In the genomic region with DNA sequence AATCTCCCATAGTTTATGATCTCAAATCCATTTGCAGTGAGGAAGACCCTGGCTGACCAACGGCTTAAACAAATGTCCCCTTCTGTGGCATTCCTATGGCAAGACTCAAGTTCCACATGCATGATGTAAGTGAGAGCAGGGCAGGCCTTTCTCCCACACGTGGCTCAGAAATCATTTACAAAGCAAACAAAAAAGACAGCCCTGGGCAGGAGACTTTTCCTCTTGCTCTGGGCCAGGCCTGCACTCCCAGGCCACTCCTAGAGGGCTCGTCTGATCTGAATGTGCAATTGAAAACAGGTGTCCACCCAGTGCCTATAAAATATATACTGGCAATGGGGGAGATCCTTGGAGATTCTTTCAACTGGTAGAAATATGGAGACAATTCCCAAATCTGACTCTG, we compare ENCODE assay signal across 21 cellular contexts.
A peak's percentile ranks its signal among the peaks of the same experiment; 100 is the strongest.
DNase-seq lines count a peak whose midpoint lies in the region; ATAC-seq, FAIRE-seq and TF ChIP-seq lines count a peak whose summit lies in the region.
"Had no signal": no experiment of that assay in that cellular context is flagged by ENCODE, and none has a peak within 500 bp of the region (broad histone marks: within the 10 kb centered on the region; RNA-seq: fewer than 3 reads in every experiment).

No MANE protein-coding gene starts in this region.

- no peak overlapping the region for H3K4me2 ChIP-seq in astrocyte (ENCODE audit: low read length)
- H3K4me2 ChIP-seq: smooth muscle cell had no signal

- H3K9me3 Mint-ChIP-seq in astrocyte (ENCODE audit: unreplicated experiment) (peaks cover 7% of the 10 kb centered on the region), type B pancreatic cell (peaks cover 8% of the 10 kb centered on the region)

- DNase-seq in NCI-H510A treated with DMSO at 0.1 percent for 48 hours (lab: John Stamatoyannopoulos, UW) (peak; percentile 32), NCI-H510A (lab: John Stamatoyannopoulos, UW) (no peak), astrocyte (ENCODE audit: low read depth) (no peak), left lung (no peak), type B pancreatic cell (ENCODE audit: extremely low spot score, unreplicated experiment) (no peak), LoVo (ENCODE audit: low spot score) (no peak), D721Med (ENCODE audit: insufficient read length, low spot score) (no peak)
- DNase-seq: activated CD4-positive, alpha-beta T cell treated with anti-CD3 and anti-CD28 coated beads for 36 hours; activated gamma-delta T cell treated with Interleukin-2 at 50 U/mL for 16 hours; amygdala; cerebellar nuclear complex; foreskin melanocyte; left ventricle myocardium superior; NCI-H2107; NCI-H82; Peyer's patch had no signal

- no peaks in the 10 kb centered on the region for H3K9me3 ChIP-seq in astrocyte (ENCODE audit: insufficient read depth, low read depth, low read length)
- H3K9me3 ChIP-seq in left lung: peaks cover 0 to 5% of the 10 kb centered on the region in 2 donors
- H3K9me3 ChIP-seq: Peyer's patch had no signal

- TF ChIP-seq CTCF in astrocyte (IDR thresholded peaks at IDR 0.05; ENCODE audit: insufficient read depth, low read depth, low read length) (no peak), left lung (IDR thresholded peaks at IDR 0.05) (no peak), type B pancreatic cell (conservative IDR thresholded peaks at IDR 0.05) (no peak), D721Med (IDR thresholded peaks at IDR 0.05; ENCODE audit: insufficient read depth, missing control alignments) (no peak)

- no peaks in the 10 kb centered on the region for H3K4me1 ChIP-seq in astrocyte (ENCODE audit: insufficient read depth, low read length)
- no peaks in the 10 kb centered on the region for H3K4me1 ChIP-seq in left lung
- H3K4me1 ChIP-seq: parathyroid adenoma, Peyer's patch had no signal

- H3K27ac Mint-ChIP-seq in astrocyte (ENCODE audit: unreplicated experiment) (peak overlapping the region; percentile 80), type B pancreatic cell (peak overlapping the region; percentile 6)
- H3K27ac Mint-ChIP-seq: activated CD4-positive, alpha-beta T cell treated with anti-CD3 and anti-CD28 coated beads for 36 hours had no signal

- no peak overlapping the region for H3K4me3 ChIP-seq in astrocyte (ENCODE audit: insufficient read depth, low read depth, low read length)
- no peak overlapping the region for H3K4me3 ChIP-seq in left lung
- H3K4me3 ChIP-seq: Peyer's patch, smooth muscle cell had no signal

- H2AFZ ChIP-seq in astrocyte (ENCODE audit: low read depth, low read length): no peak overlapping the region
- H2AFZ ChIP-seq: parathyroid adenoma had no signal

- H3K27me3 Mint-ChIP-seq in astrocyte (ENCODE audit: low read depth, unreplicated experiment) (peaks cover 6% of the 10 kb centered on the region), type B pancreatic cell (peaks cover 4% of the 10 kb centered on the region)

- intact Hi-C loops in left lung (cut with DNase I): no loop called here

- no peak overlapping the region for H3K27ac ChIP-seq in astrocyte (ENCODE audit: low read depth, low read length)
- H3K27ac ChIP-seq in left lung: no peak overlapping the region
- H3K27ac ChIP-seq: C4-2B, parathyroid adenoma, Peyer's patch had no signal

- no peaks in the 10 kb centered on the region for H4K20me1 ChIP-seq in astrocyte (ENCODE audit: insufficient read depth, low read length)

- ATAC-seq in left lung (peak; percentile 85), HG03439 (IDR thresholded peaks at IDR 0.05; ENCODE audit: unreplicated experiment) (no peak)
- ATAC-seq: activated CD4-positive, alpha-beta T cell treated with anti-CD3 and anti-CD28 coated beads for 36 hours; left ventricle myocardium superior had no signal

- H3K36me3 ChIP-seq in astrocyte (ENCODE audit: insufficient read depth, low read length) (no peaks in the 10 kb centered on the region), left lung (no peaks in the 10 kb centered on the region)
- H3K36me3 ChIP-seq: Peyer's patch had no signal

- H3K9ac ChIP-seq in astrocyte (ENCODE audit: low read length): no peak overlapping the region
- H3K9ac ChIP-seq: parathyroid adenoma had no signal

- H3K36me3 Mint-ChIP-seq in astrocyte (ENCODE audit: low read depth, unreplicated experiment) (no peaks in the 10 kb centered on the region), type B pancreatic cell (peaks cover 4% of the 10 kb centered on the region)

- H3K27me3 ChIP-seq in astrocyte (ENCODE audit: insufficient read depth, low read length): no peaks in the 10 kb centered on the region
- H3K27me3 ChIP-seq in left lung: no peaks in the 10 kb centered on the region
- H3K27me3 ChIP-seq: Peyer's patch had no signal

- H3K79me2 ChIP-seq in astrocyte (ENCODE audit: insufficient read depth, low read length): no peaks in the 10 kb centered on the region
- H3K79me2 ChIP-seq: parathyroid adenoma had no signal

- H3K4me1 Mint-ChIP-seq in astrocyte (ENCODE audit: low read depth, unreplicated experiment): peaks cover 20% of the 10 kb centered on the region
- peaks cover 21% of the 10 kb centered on the region for H3K4me1 Mint-ChIP-seq in type B pancreatic cell (ENCODE audit: unreplicated experiment)
- H3K4me1 Mint-ChIP-seq: activated CD4-positive, alpha-beta T cell treated with anti-CD3 and anti-CD28 coated beads for 36 hours had no signal

- FAIRE-seq in astrocyte (lab: Jason Lieb, UNC) (no peak), D721Med (lab: Jason Lieb, UNC) (no peak)
- FAIRE-seq: A204.1 had no signal

- H3K4me3 Mint-ChIP-seq in astrocyte (ENCODE audit: unreplicated experiment) (no peak overlapping the region), type B pancreatic cell (no peak overlapping the region)
- H3K4me3 Mint-ChIP-seq: activated CD4-positive, alpha-beta T cell treated with anti-CD3 and anti-CD28 coated beads for 36 hours had no signal
